Comparison of ENCODE assay signal across 21 cellular contexts in genomic region chr4:683247-683897, GRCh38. TPM values are rescaled to one million over a fixed set of nuclear protein-coding genes. Genes with fewer than 3 reads are reported as not detected.
DNase-seq lines count a peak whose midpoint lies in the region; ATAC-seq, FAIRE-seq and TF ChIP-seq lines count a peak whose summit lies in the region.
"Had no signal": no experiment of that assay in that cellular context is flagged by ENCODE, and none has a peak within 500 bp of the region (broad histone marks: within the 10 kb centered on the region; RNA-seq: fewer than 3 reads in every experiment).

No MANE protein-coding gene starts in this region.

- H3K23ac ChIP-seq in IMR-90 (ENCODE audit: low read depth, low read length): no peak overlapping the region

- no peak for TF ChIP-seq EP300 in HepG2 (IDR thresholded peaks at IDR 0.05; ENCODE audit: low read depth in 2 of 2, low read length in 2 of 2)
- no peak for TF ChIP-seq EP300 in HepG2 (CRISPR knock-in tag; IDR thresholded peaks at IDR 0.05; ENCODE audit: borderline replicate concordance)

- no peak overlapping the region for H2BK15ac ChIP-seq in IMR-90 (ENCODE audit: low read depth, low read length)

- no peak for TF ChIP-seq RAD21 in IMR-90 (IDR thresholded peaks at IDR 0.05; ENCODE audit: low read length)
- TF ChIP-seq RAD21 in HepG2 (CRISPR knock-in tag; IDR thresholded peaks at IDR 0.05): no peak

- DNase-seq in Right ventricle myocardium superior (peak; percentile 42), cardiac septum (ENCODE audit: low spot score) (no peak), IMR-90 (no peak), HepG2 (ENCODE audit: low spot score) (no peak), endodermal cell (no peak)
- DNase-seq: activated CD4-positive, alpha-beta T cell treated with anti-CD3 and anti-CD28 coated beads, Interleukin-2, amount 50 U/mL, for 1 hour; activated CD8-positive, alpha-beta memory T cell treated with anti-CD3 and anti-CD28 coated beads, Interleukin-2, amount 50 U/mL, for 4 hours; stimulated activated CD4-positive, alpha-beta T cell treated with anti-CD3 and anti-CD28 coated beads, Interleukin-4, amount 100 ng/mL, for 4 hours had no signal

- no peak overlapping the region for H3K4me3 Mint-ChIP-seq in endodermal cell
- H3K4me3 Mint-ChIP-seq: activated naive CD8-positive, alpha-beta T cell treated with anti-CD3 and anti-CD28 coated beads, Interleukin-2, amount 50 U/mL, for 24 hours had no signal

- ATAC-seq in Right ventricle myocardium superior (ENCODE audit: poor library complexity) (no peak), IMR-90 (ENCODE audit: low read depth) (peak; percentile 0; the same call in 1 of the 2 replicates), HepG2 (peak; percentile 7), HG03095 (IDR thresholded peaks at IDR 0.05; ENCODE audit: unreplicated experiment) (no peak), GM19023 (IDR thresholded peaks at IDR 0.05; ENCODE audit: unreplicated experiment) (no peak), GM21723 (IDR thresholded peaks at IDR 0.05; ENCODE audit: unreplicated experiment) (no peak)

- no peak overlapping the region for H3K4ac ChIP-seq in IMR-90 (ENCODE audit: low read depth, low read length)

- CTCF ChIA-PET in IMR-90 (lab: Yijun Ruan, JAX): no interaction called here
- CTCF ChIA-PET in HepG2 (lab: Yijun Ruan, JAX; ENCODE audit: low intra/inter-chr PET ratio, low total read pairs): interaction anchor here (1.6 kb wide), 1 partner anchor 17 kb away, joined by 7 read pairs; no protein-coding TSS in a partner anchor

- H3K79me1 ChIP-seq in IMR-90 (ENCODE audit: low read depth in 1 of 2, low read length in 2 of 2): peaks cover 0 to 4% of the 10 kb centered on the region in 2 experiments; a peak in 1 of 4 replicates

- no peak overlapping the region for H4K5ac ChIP-seq in IMR-90 (ENCODE audit: low read depth, low read length)

- H2AK5ac ChIP-seq in IMR-90 (ENCODE audit: low read depth, low read length): no peak overlapping the region

- H3K9me3 ChIP-seq in IMR-90 (ENCODE audit: control insufficient read depth, insufficient read depth, low read length): no peaks in the 10 kb centered on the region
- H3K9me3 ChIP-seq in HepG2 (ENCODE audit: low read length): no peaks in the 10 kb centered on the region
- no peaks in the 10 kb centered on the region for H3K9me3 ChIP-seq in endodermal cell (ENCODE audit: control insufficient read depth, low read length)
- H3K9me3 ChIP-seq: HAP-1, left lung, psoas muscle had no signal

- peak overlapping the region; percentile 3 for H2AK9ac ChIP-seq in IMR-90 (replicated peaks; ENCODE audit: low read depth, low read length, poor library complexity)

- H4K20me1 ChIP-seq in IMR-90 (ENCODE audit: insufficient read depth, low read length): no peaks in the 10 kb centered on the region
- no peaks in the 10 kb centered on the region for H4K20me1 ChIP-seq in HepG2 (ENCODE audit: insufficient read depth, low read length)

- H4K8ac ChIP-seq in IMR-90 (ENCODE audit: low read depth in 2 of 2, low read length in 2 of 2): no peak overlapping the region

- H2BK120ac ChIP-seq in IMR-90 (ENCODE audit: low read depth, low read length): no peak overlapping the region

- H3K4me2 ChIP-seq in IMR-90 (ENCODE audit: low read depth, low read length): no peak overlapping the region
- H3K4me2 ChIP-seq in HepG2 (ENCODE audit: low read depth, low read length): peak overlapping the region; percentile 82

- BruUV-seq in IMR-90 (replicated peaks; lab: Mats Ljungman, UMichigan) (no TSS peak), HepG2 (replicated peaks; lab: Mats Ljungman, UMichigan) (no TSS peak)

- H3K18ac ChIP-seq in IMR-90 (ENCODE audit: low read depth, low read length): no peak overlapping the region

- H3K36me3 ChIP-seq in IMR-90 (ENCODE audit: control insufficient read depth, insufficient read depth, low read length) (no peaks in the 10 kb centered on the region), HepG2 (replicated peaks in 1 of 2; ENCODE audit: control insufficient read depth in 1 of 2, insufficient read depth in 2 of 2, low read length in 2 of 2) (no peaks in the 10 kb centered on the region), endodermal cell (ENCODE audit: control insufficient read depth, insufficient read depth, low read length) (no peaks in the 10 kb centered on the region)
- H3K36me3 ChIP-seq: brain microvascular endothelial cell, HAP-1 had no signal

- H3K36me3 Mint-ChIP-seq in endodermal cell (ENCODE audit: low read depth): peaks cover 5% of the 10 kb centered on the region
- H3K36me3 Mint-ChIP-seq: CD4-positive, alpha-beta memory T cell had no signal

- WGBS in IMR-90 (ENCODE audit: extremely low coverage in 2 of 2, insufficient read length in 1 of 2), 2 experiments: 75% methylated on average over 12 of the region's 25 CpGs; no CpG with 5 or more reads in 1 of the 2 experiments
- WGBS in HepG2 (ENCODE audit: low lambda C conversion rate): 80% methylated on average over 1 of the region's 25 CpGs
- 90 to 92% methylated on average over 14 to 25 of the region's 25 CpGs for WGBS in endodermal cell (ENCODE audit: insufficient coverage in 1 of 2, insufficient read length in 1 of 2), 2 experiments

- H3K27me3 ChIP-seq in IMR-90 (ENCODE audit: control insufficient read depth, insufficient read depth, low read length): no peaks in the 10 kb centered on the region
- H3K27me3 ChIP-seq in HepG2 (ENCODE audit: control insufficient read depth in 1 of 2, insufficient read depth in 2 of 2, low read length in 2 of 2): 0 out of 5 replicates have a peak, but pooled peaks cover 0 to 1% of the 10 kb centered on the region in 2 experiments
- no peaks in the 10 kb centered on the region for H3K27me3 ChIP-seq in endodermal cell (ENCODE audit: control insufficient read depth, insufficient read depth, low read length, poor library complexity, severe bottlenecking)
- H3K27me3 ChIP-seq: brain microvascular endothelial cell had no signal

- dilution Hi-C loops in IMR-90 (cut with HindIII; ENCODE audit: low sequenced_read_pairs, unreplicated experiment): no loop called here

- H3K79me2 ChIP-seq in HepG2 (ENCODE audit: insufficient read depth, low read length): no peaks in the 10 kb centered on the region

- H3K9ac ChIP-seq in IMR-90 (ENCODE audit: low read depth, low read length) (no peak overlapping the region), HepG2 (ENCODE audit: insufficient read depth, low read depth, low read length) (peak overlapping the region; percentile 7; the same call in 1 of the 2 replicates), endodermal cell (ENCODE audit: extremely low read depth, low read length, poor library complexity, severe bottlenecking) (no peak overlapping the region)

- H3K27me3 Mint-ChIP-seq in endodermal cell (ENCODE audit: insufficient read depth): peaks cover 2% of the 10 kb centered on the region

- H3K9me1 ChIP-seq in IMR-90 (ENCODE audit: insufficient read depth, low read length): peaks cover 9% of the 10 kb centered on the region

- peaks cover 15% of the 10 kb centered on the region for H3K4me1 ChIP-seq in IMR-90 (ENCODE audit: control insufficient read depth, insufficient read depth, low read length)
- H3K4me1 ChIP-seq in HepG2 (ENCODE audit: insufficient read depth, low read length): peaks cover 87% of the 10 kb centered on the region
- no peaks in the 10 kb centered on the region for H3K4me1 ChIP-seq in endodermal cell (ENCODE audit: control insufficient read depth, insufficient read depth, low read length)

- H3K9me3 Mint-ChIP-seq in endodermal cell: no peaks in the 10 kb centered on the region
- H3K9me3 Mint-ChIP-seq: activated naive CD8-positive, alpha-beta T cell treated with anti-CD3 and anti-CD28 coated beads, Interleukin-2, amount 50 U/mL, for 24 hours; activated T-helper 2 cell treated with anti-CD3 and anti-CD28 coated beads, Interferon-gamma antibody, Interleukin-2, Interleukin-4, amounts not matched to agents 10 μg/mL and 5 μg/mL and 100 μg/mL, durations not matched to agents 14 hours and 24 hours and 36 hours had no signal

- peaks cover 2% of the 10 kb centered on the region for H3K4me1 Mint-ChIP-seq in endodermal cell

- no peak overlapping the region for H3K14ac ChIP-seq in IMR-90 (replicated peaks; ENCODE audit: low read depth, low read length)

- no peak overlapping the region for H2BK5ac ChIP-seq in IMR-90 (ENCODE audit: low read depth, low read length, poor library complexity, severe bottlenecking)

- intact Hi-C loops in Right ventricle myocardium superior (cut with DNase I): no loop called here
- intact Hi-C loops in cardiac septum (cut with DNase I): no loop called here
- intact Hi-C loops in IMR-90 (cut with micrococcal nuclease): no loop called here
- intact Hi-C loops in HepG2 (cut with micrococcal nuclease; ENCODE audit: unreplicated experiment): no loop called here

- no peak overlapping the region for H3K27ac Mint-ChIP-seq in endodermal cell
- H3K27ac Mint-ChIP-seq: activated naive CD8-positive, alpha-beta T cell treated with anti-CD3 and anti-CD28 coated beads, Interleukin-2, amount 50 U/mL, for 24 hours; activated T-helper 2 cell treated with anti-CD3 and anti-CD28 coated beads, Interferon-gamma antibody, Interleukin-2, Interleukin-4, amounts not matched to agents 10 μg/mL and 5 μg/mL and 100 μg/mL, durations not matched to agents 14 hours and 24 hours and 36 hours had no signal

- TF ChIP-seq CTCF in IMR-90 (conservative IDR thresholded peaks at IDR 0.05; ENCODE audit: low read depth, low read length): no peak
- TF ChIP-seq CTCF in HepG2 (CRISPR knock-in tag; IDR thresholded peaks at IDR 0.05): no peak
- no peak for TF ChIP-seq CTCF in endodermal cell (conservative IDR thresholded peaks at IDR 0.05)

- no peak for FAIRE-seq in HepG2 (lab: Jason Lieb, UNC)
- FAIRE-seq: colon, endometrium, urothelium cell line had no signal

- no peak overlapping the region for H2AFZ ChIP-seq in IMR-90 (replicated peaks; ENCODE audit: low read length, poor library complexity)
- no peak overlapping the region for H2AFZ ChIP-seq in HepG2 (ENCODE audit: low read length)

- H3K27ac ChIP-seq in IMR-90 (ENCODE audit: insufficient read depth, low read length): no peak overlapping the region
- H3K27ac ChIP-seq in HepG2 (ENCODE audit: extremely low read length, insufficient read depth, low read length): no peak overlapping the region
- H3K27ac ChIP-seq in endodermal cell (ENCODE audit: low read depth, low read length): no peak overlapping the region
- H3K27ac ChIP-seq: brain microvascular endothelial cell, left lung, psoas muscle had no signal

- H3K4me3 ChIP-seq in IMR-90 (ENCODE audit: insufficient read depth, low read depth, low read length) (no peak overlapping the region), HepG2 (replicated peaks in 1 of 3; ENCODE audit: insufficient read depth in 1 of 3, low read depth in 2 of 3, low read length in 3 of 3) (peak overlapping the region in 1 of 3 experiments; percentile 66; a peak in 1 of 6 replicates), endodermal cell (ENCODE audit: low read length) (no peak overlapping the region)
- H3K4me3 ChIP-seq: HAP-1, left lung, psoas muscle had no signal

- H4K91ac ChIP-seq in IMR-90 (ENCODE audit: insufficient read depth, low read depth, low read length): no peak overlapping the region

- no peak overlapping the region for H3K56ac ChIP-seq in IMR-90 (ENCODE audit: extremely low read depth, insufficient read depth, low read length)

- no peak overlapping the region for H2BK20ac ChIP-seq in IMR-90 (ENCODE audit: low read depth, low read length)

- POLR2A ChIA-PET in IMR-90 (lab: Charles Lee; ENCODE audit: unreplicated experiment) (no interaction called here), HepG2 (lab: Yijun Ruan, JAX) (interaction anchor here (1.2 to 1.6 kb wide), 2 partner anchors 9 to 17 kb away, joined by 4 to 9 read pairs; partner anchors contain the start of genes ATP5ME and MYL5)

- in situ Hi-C loops in IMR-90 (cut with MboI; ENCODE audit: low sequenced_read_pairs) (no loop called here), HepG2 (cut with HindIII; ENCODE audit: extremely low pct_ligation_motif_present, low pct_unique_long_range_greater_than_20kb) (no loop called here)

- TF ChIP-seq POLR2A in IMR-90 (IDR thresholded peaks at IDR 0.05; ENCODE audit: low read depth, low read length) (no peak), HepG2 (IDR thresholded peaks at IDR 0.05; ENCODE audit: insufficient read depth in 1 of 2, low read depth in 2 of 2, low read length in 2 of 2) (0 out of 4 replicates have a peak, but pooled peaks of 1 of the 2 experiments have one; percentile 7)

RNA-seq across cellular contexts. Expression of gene SLC49A3, which starts 5.6 kb away (rescaled TPM):
- 14.6 TPM for total RNA-seq in Right ventricle myocardium superior
- 12.1 TPM for total RNA-seq in cardiac septum
- under 0.01 TPM in 2 replicates for total RNA-seq in IMR-90 (2012; rRNA removed)
- 0.32 and 0.36 TPM in 2 replicates for polyA plus RNA-seq in IMR-90 (2012; rRNA removed)
- 0.09 and 0.27 TPM in 2 replicates for polyA plus RNA-seq in IMR-90 (2012; cell fraction: cytosol; rRNA removed)
- polyA plus RNA-seq in IMR-90 (2012; cell fraction: nucleus; rRNA removed; ENCODE audit: low replicate concordance): 0.54 and 1.4 TPM in 2 replicates
- total RNA-seq in HepG2 (2016; rRNA removed; fragmentation: Illumina TruSeq; extraction: Trizol): 0.07 TPM in 1 of 2 replicates, not detected in the other
- not detected in 2 replicates for total RNA-seq in HepG2 (2016; cell fraction: cytosol; rRNA removed; fragmentation: Illumina TruSeq; extraction: Trizol; ENCODE audit: low read depth)
- total RNA-seq in HepG2 (2016; cell fraction: insoluble cytoplasmic fraction; rRNA removed; fragmentation: Illumina TruSeq; extraction: Trizol): 0.09 TPM in 1 of 2 replicates, not detected in the other
- not detected in 2 replicates for total RNA-seq in HepG2 (2016; cell fraction: membrane; rRNA removed; fragmentation: Illumina TruSeq; extraction: Trizol)
- 0.62 TPM in 1 of 2 replicates, not detected in the other for total RNA-seq in HepG2 (2016; cell fraction: nucleus; rRNA removed; fragmentation: Illumina TruSeq; extraction: Trizol)
- polyA plus RNA-seq in HepG2 (2011; rRNA removed): 0.17 and 0.22 TPM in 2 replicates
- 0.10 and 0.16 TPM in 2 replicates for polyA plus RNA-seq in HepG2 (2011; cell fraction: cytosol; rRNA removed)
- 1.9 and 2.5 TPM in 2 replicates for polyA plus RNA-seq in HepG2 (2011; cell fraction: nucleus; rRNA removed)
- 0.21 and 0.29 TPM in 2 replicates for polyA plus RNA-seq in HepG2 (2012)
- 0.07 TPM in 1 of 2 replicates, not detected in the other for polyA plus RNA-seq in HepG2 (2016; cell fraction: cytosol; fragmentation: Illumina TruSeq; extraction: Trizol; ENCODE audit: low read depth)
- not detected in 2 replicates for polyA plus RNA-seq in HepG2 (2016; cell fraction: insoluble cytoplasmic fraction; fragmentation: Illumina TruSeq; extraction: Trizol; ENCODE audit: low read depth)
- not detected in 2 replicates for polyA plus RNA-seq in HepG2 (2016; cell fraction: membrane; fragmentation: Illumina TruSeq; extraction: Trizol; ENCODE audit: low read depth)
- polyA plus RNA-seq in HepG2 (2016; cell fraction: nucleus; fragmentation: Illumina TruSeq; extraction: Trizol; ENCODE audit: insufficient read depth, low read depth): 0.53 TPM in 1 of 2 replicates, not detected in the other
- 0.12 TPM in 1 of 2 replicates, not detected in the other for polyA minus RNA-seq in HepG2 (2011; rRNA and poly(A)+ RNA removed; ENCODE audit: low replicate concordance)
- polyA minus RNA-seq in HepG2 (2011; cell fraction: cytosol; rRNA and poly(A)+ RNA removed): not detected in 2 replicates
- polyA minus RNA-seq in HepG2 (2011; cell fraction: nucleus; rRNA and poly(A)+ RNA removed): 0.25 and 0.26 TPM in 2 replicates
- 10 to 100 TPM; 15.1 to 16.4 TPM for total RNA-seq in endodermal cell
- 2.0 TPM for polyA plus RNA-seq in endodermal cell (2013, experiment 1 of 2)
- 1.0 TPM for polyA plus RNA-seq in endodermal cell (2013, experiment 2 of 2)
- polyA plus RNA-seq: CD4-positive, alpha-beta memory T cell had no signal

RNA-seq across cellular contexts. Expression of gene MYL5, which starts 9.0 kb away (rescaled TPM):
- total RNA-seq in Right ventricle myocardium superior: 3.7 TPM
- total RNA-seq in cardiac septum: 6.5 TPM
- 5.0 and 9.1 TPM in 2 replicates for total RNA-seq in IMR-90 (2012; rRNA removed)
- 16.0 and 17.8 TPM in 2 replicates for polyA plus RNA-seq in IMR-90 (2012; rRNA removed)
- polyA plus RNA-seq in IMR-90 (2012; cell fraction: cytosol; rRNA removed): 10.5 and 14.2 TPM in 2 replicates
- polyA plus RNA-seq in IMR-90 (2012; cell fraction: nucleus; rRNA removed; ENCODE audit: low replicate concordance): 68.7 and 78.0 TPM in 2 replicates
- total RNA-seq in HepG2 (2016; rRNA removed; fragmentation: Illumina TruSeq; extraction: Trizol): 11.0 and 16.0 TPM in 2 replicates
- total RNA-seq in HepG2 (2016; cell fraction: cytosol; rRNA removed; fragmentation: Illumina TruSeq; extraction: Trizol; ENCODE audit: low read depth): 6.7 and 8.0 TPM in 2 replicates
- 10.1 and 16.2 TPM in 2 replicates for total RNA-seq in HepG2 (2016; cell fraction: insoluble cytoplasmic fraction; rRNA removed; fragmentation: Illumina TruSeq; extraction: Trizol)
- 7.6 and 8.2 TPM in 2 replicates for total RNA-seq in HepG2 (2016; cell fraction: membrane; rRNA removed; fragmentation: Illumina TruSeq; extraction: Trizol)
- total RNA-seq in HepG2 (2016; cell fraction: nucleus; rRNA removed; fragmentation: Illumina TruSeq; extraction: Trizol): 15.9 and 16.6 TPM in 2 replicates
- 6.5 and 11.5 TPM in 2 replicates for polyA plus RNA-seq in HepG2 (2011; rRNA removed)
- polyA plus RNA-seq in HepG2 (2011; cell fraction: cytosol; rRNA removed): 4.1 and 4.4 TPM in 2 replicates
- 40.0 and 46.9 TPM in 2 replicates for polyA plus RNA-seq in HepG2 (2011; cell fraction: nucleus; rRNA removed)
- 7.4 and 8.9 TPM in 2 replicates for polyA plus RNA-seq in HepG2 (2012)
- polyA plus RNA-seq in HepG2 (2016; cell fraction: cytosol; fragmentation: Illumina TruSeq; extraction: Trizol; ENCODE audit: low read depth): 4.4 and 5.5 TPM in 2 replicates
- 8.5 and 12.2 TPM in 2 replicates for polyA plus RNA-seq in HepG2 (2016; cell fraction: insoluble cytoplasmic fraction; fragmentation: Illumina TruSeq; extraction: Trizol; ENCODE audit: low read depth)
- polyA plus RNA-seq in HepG2 (2016; cell fraction: membrane; fragmentation: Illumina TruSeq; extraction: Trizol; ENCODE audit: low read depth): 4.9 and 6.3 TPM in 2 replicates
- polyA plus RNA-seq in HepG2 (2016; cell fraction: nucleus; fragmentation: Illumina TruSeq; extraction: Trizol; ENCODE audit: insufficient read depth, low read depth): 33.7 and 41.8 TPM in 2 replicates
- 3.4 and 4.4 TPM in 2 replicates for polyA minus RNA-seq in HepG2 (2011; rRNA and poly(A)+ RNA removed; ENCODE audit: low replicate concordance)
- polyA minus RNA-seq in HepG2 (2011; cell fraction: cytosol; rRNA and poly(A)+ RNA removed): 1.4 TPM in 1 of 2 replicates, not detected in the other
- polyA minus RNA-seq in HepG2 (2011; cell fraction: nucleus; rRNA and poly(A)+ RNA removed): 11.8 and 15.5 TPM in 2 replicates
- total RNA-seq in endodermal cell: 10 to 100 TPM; 20.0 to 23.4 TPM
- 8.7 TPM for polyA plus RNA-seq in endodermal cell (2013, experiment 1 of 2)
- 6.1 TPM for polyA plus RNA-seq in endodermal cell (2013, experiment 2 of 2)

RNA-seq across cellular contexts. Expression of gene ATP5ME, which starts 9.3 kb away (rescaled TPM):
- total RNA-seq in Right ventricle myocardium superior (1,145 TPM), cardiac septum (734 TPM), IMR-90 (2012; rRNA removed) (39.3 and 62.2 TPM in 2 replicates), HepG2 (2016; rRNA removed; fragmentation: Illumina TruSeq; extraction: Trizol) (753 and 1,048 TPM in 2 replicates), endodermal cell (100 to 1,000 TPM; 407 to 456 TPM)
- polyA plus RNA-seq in IMR-90 (2012; rRNA removed) (603 and 663 TPM in 2 replicates), HepG2 (2011; rRNA removed) (301 and 305 TPM in 2 replicates)
- polyA plus RNA-seq in IMR-90 (2012; cell fraction: cytosol; rRNA removed): 498 and 689 TPM in 2 replicates
- 88.5 and 91.8 TPM in 2 replicates for polyA plus RNA-seq in IMR-90 (2012; cell fraction: nucleus; rRNA removed; ENCODE audit: low replicate concordance)
- 458 and 593 TPM in 2 replicates for total RNA-seq in HepG2 (2016; cell fraction: cytosol; rRNA removed; fragmentation: Illumina TruSeq; extraction: Trizol; ENCODE audit: low read depth)
- total RNA-seq in HepG2 (2016; cell fraction: insoluble cytoplasmic fraction; rRNA removed; fragmentation: Illumina TruSeq; extraction: Trizol): 792 and 1,109 TPM in 2 replicates
- total RNA-seq in HepG2 (2016; cell fraction: membrane; rRNA removed; fragmentation: Illumina TruSeq; extraction: Trizol): 613 and 660 TPM in 2 replicates
- total RNA-seq in HepG2 (2016; cell fraction: nucleus; rRNA removed; fragmentation: Illumina TruSeq; extraction: Trizol): 219 and 249 TPM in 2 replicates
- polyA plus RNA-seq in HepG2 (2011; cell fraction: cytosol; rRNA removed): 507 and 666 TPM in 2 replicates
- polyA plus RNA-seq in HepG2 (2011; cell fraction: nucleus; rRNA removed): 133 and 152 TPM in 2 replicates
- polyA plus RNA-seq in HepG2 (2012): 451 and 767 TPM in 2 replicates
- 482 and 603 TPM in 2 replicates for polyA plus RNA-seq in HepG2 (2016; cell fraction: cytosol; fragmentation: Illumina TruSeq; extraction: Trizol; ENCODE audit: low read depth)
- polyA plus RNA-seq in HepG2 (2016; cell fraction: insoluble cytoplasmic fraction; fragmentation: Illumina TruSeq; extraction: Trizol; ENCODE audit: low read depth): 926 and 995 TPM in 2 replicates
- 496 and 594 TPM in 2 replicates for polyA plus RNA-seq in HepG2 (2016; cell fraction: membrane; fragmentation: Illumina TruSeq; extraction: Trizol; ENCODE audit: low read depth)
- polyA plus RNA-seq in HepG2 (2016; cell fraction: nucleus; fragmentation: Illumina TruSeq; extraction: Trizol; ENCODE audit: insufficient read depth, low read depth): 426 and 431 TPM in 2 replicates
- polyA minus RNA-seq in HepG2 (2011; rRNA and poly(A)+ RNA removed; ENCODE audit: low replicate concordance): 68.8 and 71.4 TPM in 2 replicates
- 62.0 and 63.6 TPM in 2 replicates for polyA minus RNA-seq in HepG2 (2011; cell fraction: cytosol; rRNA and poly(A)+ RNA removed)
- 23.6 and 38.7 TPM in 2 replicates for polyA minus RNA-seq in HepG2 (2011; cell fraction: nucleus; rRNA and poly(A)+ RNA removed)
- polyA plus RNA-seq in endodermal cell (2013, experiment 1 of 2): 299 TPM
- polyA plus RNA-seq in endodermal cell (2013, experiment 2 of 2): 303 TPM

RNA-seq across cellular contexts. Expression of gene PCGF3, which starts 22.3 kb away (rescaled TPM):
- total RNA-seq in Right ventricle myocardium superior (20.8 TPM), cardiac septum (24.3 TPM), IMR-90 (2012; rRNA removed) (40.0 and 45.0 TPM in 2 replicates), HepG2 (2016; rRNA removed; fragmentation: Illumina TruSeq; extraction: Trizol) (24.2 and 28.6 TPM in 2 replicates), endodermal cell (10 to 100 TPM; 53.1 to 64.0 TPM)
- polyA plus RNA-seq in IMR-90 (2012; rRNA removed) (55.3 and 59.4 TPM in 2 replicates), HepG2 (2011; rRNA removed) (66.2 and 80.8 TPM in 2 replicates)
- 33.1 and 59.8 TPM in 2 replicates for polyA plus RNA-seq in IMR-90 (2012; cell fraction: cytosol; rRNA removed)
- polyA plus RNA-seq in IMR-90 (2012; cell fraction: nucleus; rRNA removed; ENCODE audit: low replicate concordance): 190 and 236 TPM in 2 replicates
- 16.2 and 16.7 TPM in 2 replicates for total RNA-seq in HepG2 (2016; cell fraction: cytosol; rRNA removed; fragmentation: Illumina TruSeq; extraction: Trizol; ENCODE audit: low read depth)
- 22.5 and 27.7 TPM in 2 replicates for total RNA-seq in HepG2 (2016; cell fraction: insoluble cytoplasmic fraction; rRNA removed; fragmentation: Illumina TruSeq; extraction: Trizol)
- total RNA-seq in HepG2 (2016; cell fraction: membrane; rRNA removed; fragmentation: Illumina TruSeq; extraction: Trizol): 36.9 and 38.9 TPM in 2 replicates
- 40.6 and 42.6 TPM in 2 replicates for total RNA-seq in HepG2 (2016; cell fraction: nucleus; rRNA removed; fragmentation: Illumina TruSeq; extraction: Trizol)
- 32.3 and 37.9 TPM in 2 replicates for polyA plus RNA-seq in HepG2 (2011; cell fraction: cytosol; rRNA removed)
- polyA plus RNA-seq in HepG2 (2011; cell fraction: nucleus; rRNA removed): 406 and 428 TPM in 2 replicates
- 37.8 and 47.7 TPM in 2 replicates for polyA plus RNA-seq in HepG2 (2012)
- polyA plus RNA-seq in HepG2 (2016; cell fraction: cytosol; fragmentation: Illumina TruSeq; extraction: Trizol; ENCODE audit: low read depth): 13.4 and 15.5 TPM in 2 replicates
- polyA plus RNA-seq in HepG2 (2016; cell fraction: insoluble cytoplasmic fraction; fragmentation: Illumina TruSeq; extraction: Trizol; ENCODE audit: low read depth): 20.0 and 26.4 TPM in 2 replicates
- 26.7 and 30.4 TPM in 2 replicates for polyA plus RNA-seq in HepG2 (2016; cell fraction: membrane; fragmentation: Illumina TruSeq; extraction: Trizol; ENCODE audit: low read depth)
- 92.0 and 96.8 TPM in 2 replicates for polyA plus RNA-seq in HepG2 (2016; cell fraction: nucleus; fragmentation: Illumina TruSeq; extraction: Trizol; ENCODE audit: insufficient read depth, low read depth)
- 38.9 and 82.6 TPM in 2 replicates for polyA minus RNA-seq in HepG2 (2011; rRNA and poly(A)+ RNA removed; ENCODE audit: low replicate concordance)
- polyA minus RNA-seq in HepG2 (2011; cell fraction: cytosol; rRNA and poly(A)+ RNA removed): 18.1 and 23.5 TPM in 2 replicates
- polyA minus RNA-seq in HepG2 (2011; cell fraction: nucleus; rRNA and poly(A)+ RNA removed): 119 and 121 TPM in 2 replicates
- polyA plus RNA-seq in endodermal cell (2013, experiment 1 of 2): 64.4 TPM
- polyA plus RNA-seq in endodermal cell (2013, experiment 2 of 2): 55.3 TPM

RNA-seq across cellular contexts. Expression of gene PDE6B, which starts 58.0 kb away (rescaled TPM):
- 1.1 TPM for total RNA-seq in Right ventricle myocardium superior
- 4.8 TPM for total RNA-seq in cardiac septum
- total RNA-seq in IMR-90 (2012; rRNA removed): under 0.01 TPM in 1 of 2 replicates, not detected in the other
- not detected in 2 replicates for polyA plus RNA-seq in IMR-90 (2012; rRNA removed)
- 0.10 TPM in 1 of 2 replicates, not detected in the other for polyA plus RNA-seq in IMR-90 (2012; cell fraction: cytosol; rRNA removed)
- 0.02 and 0.13 TPM in 2 replicates for polyA plus RNA-seq in IMR-90 (2012; cell fraction: nucleus; rRNA removed; ENCODE audit: low replicate concordance)
- total RNA-seq in HepG2 (2016; rRNA removed; fragmentation: Illumina TruSeq; extraction: Trizol): 0.38 TPM in 1 of 2 replicates, not detected in the other
- 0.20 TPM in 1 of 2 replicates, not detected in the other for total RNA-seq in HepG2 (2016; cell fraction: cytosol; rRNA removed; fragmentation: Illumina TruSeq; extraction: Trizol; ENCODE audit: low read depth)
- total RNA-seq in HepG2 (2016; cell fraction: insoluble cytoplasmic fraction; rRNA removed; fragmentation: Illumina TruSeq; extraction: Trizol): 0.09 TPM in 1 of 2 replicates, not detected in the other
- 0.25 TPM in 1 of 2 replicates, not detected in the other for total RNA-seq in HepG2 (2016; cell fraction: membrane; rRNA removed; fragmentation: Illumina TruSeq; extraction: Trizol)
- not detected in 2 replicates for total RNA-seq in HepG2 (2016; cell fraction: nucleus; rRNA removed; fragmentation: Illumina TruSeq; extraction: Trizol)
- polyA plus RNA-seq in HepG2 (2011; rRNA removed): 0.38 and 0.40 TPM in 2 replicates
- polyA plus RNA-seq in HepG2 (2011; cell fraction: cytosol; rRNA removed): 0.43 and 0.62 TPM in 2 replicates
- polyA plus RNA-seq in HepG2 (2011; cell fraction: nucleus; rRNA removed): 0.33 and 0.45 TPM in 2 replicates
- polyA plus RNA-seq in HepG2 (2012): 0.38 and 0.73 TPM in 2 replicates
- not detected in 2 replicates for polyA plus RNA-seq in HepG2 (2016; cell fraction: cytosol; fragmentation: Illumina TruSeq; extraction: Trizol; ENCODE audit: low read depth)
- not detected in 2 replicates for polyA plus RNA-seq in HepG2 (2016; cell fraction: insoluble cytoplasmic fraction; fragmentation: Illumina TruSeq; extraction: Trizol; ENCODE audit: low read depth)
- polyA plus RNA-seq in HepG2 (2016; cell fraction: membrane; fragmentation: Illumina TruSeq; extraction: Trizol; ENCODE audit: low read depth): 0.13 TPM in 1 of 2 replicates, not detected in the other
- polyA plus RNA-seq in HepG2 (2016; cell fraction: nucleus; fragmentation: Illumina TruSeq; extraction: Trizol; ENCODE audit: insufficient read depth, low read depth): not detected in 2 replicates
- polyA minus RNA-seq in HepG2 (2011; rRNA and poly(A)+ RNA removed; ENCODE audit: low replicate concordance): 0.32 TPM in 1 of 2 replicates, not detected in the other
- polyA minus RNA-seq in HepG2 (2011; cell fraction: cytosol; rRNA and poly(A)+ RNA removed): 0.69 and 1.3 TPM in 2 replicates
- polyA minus RNA-seq in HepG2 (2011; cell fraction: nucleus; rRNA and poly(A)+ RNA removed): 0.37 and 1.3 TPM in 2 replicates
- total RNA-seq in endodermal cell: 10 to 100 TPM; 12.4 to 14.6 TPM
- 5.0 TPM for polyA plus RNA-seq in endodermal cell (2013, experiment 1 of 2)
- polyA plus RNA-seq in endodermal cell (2013, experiment 2 of 2): 2.4 TPM

Comparison
In these comparisons a context has a peak if more than half of its experiments do, and no peak if none do; other contexts are left out.
1. ATAC-seq: peak in IMR-90 (single experiment) and HepG2 (single experiment); none in Right ventricle myocardium superior (single experiment), HG03095 (single experiment), GM19023 (single experiment) and GM21723 (single experiment).